In genomic region chr14:51069065-51069464, GRCh38 we compare ENCODE assay signal across 27 cellular contexts. TPM values are rescaled to one million over a fixed set of nuclear protein-coding genes. Genes with fewer than 3 reads are reported as not detected.
DNase-seq lines count a peak whose midpoint lies in the region; ATAC-seq and TF ChIP-seq lines count a peak whose summit lies in the region.
"Had no signal": no experiment of that assay in that cellular context is flagged by ENCODE, and none has a peak within 500 bp of the region (broad histone marks: within the 10 kb centered on the region; RNA-seq: fewer than 3 reads in every experiment).

No MANE protein-coding gene starts in this region.

- TF ChIP-seq CTCF in HCT116 (IDR thresholded peaks at IDR 0.05 in 2 of 3, conservative IDR thresholded peaks at IDR 0.05 in 1 of 3; ENCODE audit: borderline replicate concordance in 1 of 3, insufficient read depth in 1 of 3, low read depth in 2 of 3, low read length in 2 of 3) (no peak), GM10266 (IDR thresholded peaks at IDR 0.05; ENCODE audit: control insufficient read depth, insufficient read depth, low read depth, missing control alignments) (no peak)

- H3K9me3 ChIP-seq in HCT116 (ENCODE audit: control insufficient read depth in 1 of 2, insufficient read depth in 1 of 2, low read depth in 1 of 2, low read length in 2 of 2), result no peaks in the 10 kb centered on the region
- H3K9me3 ChIP-seq: prostate gland had no signal

- H3K4me3 ChIP-seq in HCT116 (replicated peaks in 1 of 2; ENCODE audit: low read depth in 1 of 2, low read length in 2 of 2), result no peak overlapping the region
- H3K4me3 ChIP-seq: BLaER1, left lung, prostate gland had no signal

- TF ChIP-seq RAD21 in HCT116 (IDR thresholded peaks at IDR 0.05; ENCODE audit: low read depth), result no peak

- H4K20me1 ChIP-seq in HCT116 (ENCODE audit: insufficient read depth), result no peaks in the 10 kb centered on the region
- H4K20me1 ChIP-seq: BLaER1 had no signal

- no peak overlapping the region for H2AFZ ChIP-seq in HCT116 (ENCODE audit: low read depth, low read length, poor library complexity, severe bottlenecking)

- intact Hi-C loops in HCT116 (cut with micrococcal nuclease), result no loop called here

- RAD21 ChIA-PET in HCT116 (lab: Charles Lee; ENCODE audit: low non-redundant PET in 1 of 2, low total read pairs in 2 of 2, uncharacterized antibody in 2 of 2, unreplicated experiment in 2 of 2), result no interaction called here

- H3K27ac ChIP-seq in HCT116 (ENCODE audit: low read depth, low read length), result no peak overlapping the region
- H3K27ac ChIP-seq: BLaER1, left lung, prostate gland had no signal

- no TSS peak for BruUV-seq in HCT116 (replicated peaks; lab: Mats Ljungman, UMichigan)

- no peak overlapping the region for H3K4me2 ChIP-seq in HCT116 (ENCODE audit: low read length)
- H3K4me2 ChIP-seq: BLaER1 had no signal

- H3K9me2 ChIP-seq in HCT116 (ENCODE audit: insufficient read depth), result no peaks in the 10 kb centered on the region

- peak; percentile 20; the same call in 1 of the 2 replicates for ATAC-seq in HCT116
- ATAC-seq in HG03460 (IDR thresholded peaks at IDR 0.05; ENCODE audit: unreplicated experiment), result no peak
- ATAC-seq in HG03342 (IDR thresholded peaks at IDR 0.05; ENCODE audit: unreplicated experiment), result no peak
- ATAC-seq: left lung, Right ventricle myocardium inferior had no signal

- H3K79me2 ChIP-seq in HCT116 (ENCODE audit: insufficient read depth, low read length), result no peaks in the 10 kb centered on the region

- H3K9ac ChIP-seq in HCT116 (ENCODE audit: low read length), result no peak overlapping the region
- H3K9ac ChIP-seq: BLaER1 had no signal

- POLR2A ChIA-PET in HCT116 (lab: Charles Lee), result no interaction called here

- H3K27me3 ChIP-seq in HCT116 (ENCODE audit: insufficient read depth, low read length), result no peaks in the 10 kb centered on the region
- H3K27me3 ChIP-seq: BLaER1, left lung had no signal

- peak; percentile 4 for DNase-seq in AG08395 (ENCODE audit: low spot score)
- no peak for DNase-seq in HCT116 (ENCODE audit: low read depth, low spot score)
- DNase-seq in astrocyte of the hippocampus (ENCODE audit: low read depth, low spot score), result peak; percentile 15
- peak; percentile 17 for DNase-seq in kidney tubule cell (ENCODE audit: low spot score)
- DNase-seq in NCI-H2107 treated with DMSO at 0.1 percent for 48 hours (lab: John Stamatoyannopoulos, UW; ENCODE audit: unreplicated experiment), result no peak
- no peak for DNase-seq in GM10266 (ENCODE audit: extremely low spot score)
- DNase-seq: activated CD4-positive, alpha-beta T cell treated with anti-CD3 and anti-CD28 coated beads, Interleukin-2, amount 50 U/mL, for 48 hours; activated CD4-positive, CD25-positive, alpha-beta regulatory T cell treated with anti-CD3 and anti-CD28 coated beads, Interleukin-2, amount 50 U/mL, for 72 hours; activated T-cell treated with anti-CD3 and anti-CD28 coated beads, Interleukin-2, amount 50 U/mL, for 48 hours; COR-L47; DND-41; glutamatergic neuron; KBM-7; left lung; MM.1S; NCI-H1417; NCI-H2029; NCI-H526 treated with DMSO at 0.1 percent for 48 hours; NK-92 treated with Interleukin-12 subunit alpha and Interleukin-12 subunit beta, amount 100 ng/mL, for 24 hours; stimulated activated CD4-positive, alpha-beta T cell treated with anti-CD3 and anti-CD28 coated beads, Interleukin-15, amount 100 ng/mL, for 24 hours; stimulated activated CD4-positive, alpha-beta T cell treated with anti-CD3 and anti-CD28 coated beads, Interleukin-4, amount 100 ng/mL, for 4 hours; trophoblast cell had no signal

- H3K36me3 ChIP-seq in HCT116 (ENCODE audit: control insufficient read depth in 1 of 2, insufficient read depth in 2 of 2, low read length in 2 of 2), result no peaks in the 10 kb centered on the region
- H3K36me3 ChIP-seq: BLaER1, left lung, prostate gland had no signal

- CTCF ChIA-PET in HCT116 (lab: Charles Lee), result no interaction called here

- no peak for TF ChIP-seq POLR2A in HCT116 (IDR thresholded peaks at IDR 0.05; ENCODE audit: borderline replicate concordance, extremely low read depth, insufficient read depth, insufficient read length)

- H3K4me1 ChIP-seq in HCT116 (ENCODE audit: control insufficient read depth in 1 of 2, insufficient read depth in 2 of 2, low read length in 2 of 2), result no peaks in the 10 kb centered on the region
- H3K4me1 ChIP-seq: BLaER1, left lung, prostate gland had no signal

TF ChIP-seq in HCT116, 20 proteins besides CTCF, POLR2A, EP300 and RAD21:
- TF ChIP-seq SP1 (IDR thresholded peaks at IDR 0.05; ENCODE audit: low read depth), result no peak
- no peak for TF ChIP-seq ZNF274 (IDR thresholded peaks at IDR 0.05; ENCODE audit: low read depth, low read length)
- no peak for TF ChIP-seq ZFX (IDR thresholded peaks at IDR 0.05)
- no peak for TF ChIP-seq SIN3A (IDR thresholded peaks at IDR 0.05; ENCODE audit: low read depth)
- TF ChIP-seq MAX (IDR thresholded peaks at IDR 0.05), result no peak
- TF ChIP-seq FOSL1 (IDR thresholded peaks at IDR 0.05; ENCODE audit: low read depth), result no peak
- no peak for TF ChIP-seq ELF1 (IDR thresholded peaks at IDR 0.05; ENCODE audit: borderline replicate concordance, low read depth)
- TF ChIP-seq JUND (IDR thresholded peaks at IDR 0.05), result no peak
- TF ChIP-seq EGR1 (IDR thresholded peaks at IDR 0.05; ENCODE audit: low read depth), result no peak
- TF ChIP-seq SRF (IDR thresholded peaks at IDR 0.05; ENCODE audit: low read depth), result no peak
- no peak for TF ChIP-seq EZH2 (IDR thresholded peaks at IDR 0.05)
- no peak for TF ChIP-seq TCF7L2 (IDR thresholded peaks at IDR 0.05; ENCODE audit: borderline replicate concordance, extremely low read depth, insufficient read depth, insufficient read length)

RNA-seq across cellular contexts. Expression of gene TRIM9, which starts 25.8 kb away (rescaled TPM):
- total RNA-seq in HCT116 (2021; ENCODE audit: unreplicated experiment), result 4.6 TPM
- 2.5 and 3.8 TPM in 2 replicates for polyA plus RNA-seq in HCT116 (2012)

Comparison
In these comparisons a context has a peak if more than half of its experiments do, and no peak if none do; other contexts are left out.
1. DNase-seq: peak in AG08395 (single experiment), astrocyte of the hippocampus (single experiment) and kidney tubule cell (single experiment); none in HCT116 (single experiment), NCI-H2107 treated with DMSO at 0.1 percent for 48 hours (single experiment) and GM10266 (single experiment).